ENCODE assay signal across 14 cellular contexts in the genomic region with DNA sequence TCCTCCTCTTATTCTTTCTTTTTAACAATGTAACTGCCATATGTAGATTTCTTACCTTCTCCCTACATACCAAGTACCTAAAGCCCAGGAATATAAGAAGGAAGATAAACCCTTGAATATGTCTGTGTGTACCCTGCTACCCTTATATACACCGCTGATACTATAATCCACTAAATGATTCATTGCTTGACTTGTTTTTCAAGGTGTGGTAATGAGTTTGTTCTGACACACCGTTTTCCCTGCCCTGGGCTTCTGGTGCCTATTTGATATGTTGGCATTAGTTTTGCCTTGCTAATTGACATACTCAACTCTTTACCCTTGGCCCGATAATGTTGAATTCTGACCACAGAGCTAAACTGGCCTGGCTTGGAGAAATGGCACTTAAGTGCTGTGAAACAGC.
"Had no signal": no experiment of that assay in that cellular context is flagged by ENCODE, and none has a peak within 500 bp of the region (broad histone marks: within the 10 kb centered on the region; RNA-seq: fewer than 3 reads in every experiment).

No MANE protein-coding gene starts in this region.

- H3K9me3 Mint-ChIP-seq: activated CD4-positive, alpha-beta memory T cell treated with anti-CD3 and anti-CD28 coated beads, Interleukin-2, amount 10 ng/mL, durations not matched to agents 7 days and 5 days had no signal

- H3K4me1 ChIP-seq: psoas muscle, right lobe of liver, thyroid gland had no signal

- H3K27me3 ChIP-seq: brain microvascular endothelial cell, hepatocyte, right lobe of liver, thyroid gland had no signal

- H3K27me3 Mint-ChIP-seq: activated CD4-positive, alpha-beta memory T cell treated with anti-CD3 and anti-CD28 coated beads, Interleukin-2, amount 10 ng/mL, durations not matched to agents 7 days and 5 days had no signal

- DNase-seq: activated CD4-positive, alpha-beta memory T cell treated with anti-CD3 and anti-CD28 coated beads, Interleukin-2, amount 10 ng/mL, durations not matched to agents 7 days and 5 days; activated gamma-delta T cell treated with Interleukin-2 at 50 U/mL for 16 hours; activated naive CD8-positive, alpha-beta T cell treated with anti-CD3 and anti-CD28 coated beads, Interleukin-2, amount 10 ng/mL, durations not matched to agents 7 days and 5 days; activated T-cell treated with anti-CD3 and anti-CD28 coated beads, Interleukin-2, amount 50 U/mL, for 48 hours; brain microvascular endothelial cell; cerebellar nuclear complex; effector memory CD4-positive, alpha-beta T cell; mesendoderm; psoas muscle; right lobe of liver; T-helper 1 cell; thyroid gland had no signal

- H3K9me3 ChIP-seq: psoas muscle, right lobe of liver, thyroid gland had no signal

- ATAC-seq: psoas muscle, right lobe of liver, SK-N-SH treated with all-trans-retinoic acid at 6 μM for 48 hours had no signal

- H3K27ac ChIP-seq: brain microvascular endothelial cell, hepatocyte, psoas muscle, right lobe of liver, thyroid gland had no signal

- H3K27ac Mint-ChIP-seq: activated CD4-positive, alpha-beta memory T cell treated with anti-CD3 and anti-CD28 coated beads, Interleukin-2, amount 10 ng/mL, durations not matched to agents 7 days and 5 days; activated naive CD8-positive, alpha-beta T cell treated with anti-CD3 and anti-CD28 coated beads, Interleukin-2, amount 10 ng/mL, durations not matched to agents 7 days and 5 days had no signal

- H3K4me3 Mint-ChIP-seq: activated CD4-positive, alpha-beta memory T cell treated with anti-CD3 and anti-CD28 coated beads, Interleukin-2, amount 10 ng/mL, durations not matched to agents 7 days and 5 days; activated naive CD8-positive, alpha-beta T cell treated with anti-CD3 and anti-CD28 coated beads, Interleukin-2, amount 10 ng/mL, durations not matched to agents 7 days and 5 days had no signal
